21 cellular contexts compared by ENCODE assay signal in the genomic region with DNA sequence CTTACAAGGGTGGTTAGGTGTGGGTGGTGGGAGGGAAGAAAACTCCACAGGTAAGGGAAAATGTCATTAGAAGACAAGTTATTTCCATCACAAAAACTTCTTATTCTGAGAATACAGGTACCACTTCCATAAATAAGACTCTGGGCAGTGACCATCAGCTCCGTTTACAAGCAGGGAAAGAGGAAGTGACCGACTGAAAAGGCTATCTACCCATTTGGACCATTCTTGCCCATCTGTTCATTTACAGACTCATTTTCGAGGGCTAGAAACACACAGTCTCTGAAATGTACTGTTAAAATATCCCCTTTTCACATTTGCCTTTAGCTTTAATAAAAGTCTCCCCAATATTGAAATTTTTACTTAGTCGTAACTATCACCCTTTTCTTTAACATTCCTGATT.
"Had no signal": no experiment of that assay in that cellular context is flagged by ENCODE, and none has a peak within 500 bp of the region (broad histone marks: within the 10 kb centered on the region; RNA-seq: fewer than 3 reads in every experiment).

No MANE protein-coding gene starts in this region.

- H3K27me3 Mint-ChIP-seq: naive B cell, progenitor cell of endocrine pancreas, type B pancreatic cell had no signal

- ATAC-seq: heart right ventricle, right lobe of liver had no signal

- DNase-seq: activated naive CD4-positive, alpha-beta T cell; activated T-cell treated with anti-CD3 and anti-CD28 coated beads, Interleukin-2, amount 50 U/mL, for 1 hour; amygdala; dermis blood vessel endothelial cell; effector CD4-positive, alpha-beta T cell; esophagus squamous epithelium; foreskin melanocyte; heart right ventricle; naive B cell; ovary; right lobe of liver; stimulated activated CD4-positive, alpha-beta T cell treated with anti-CD3 and anti-CD28 coated beads, Interleukin-12 subunit alpha, Interleukin-12 subunit beta, amount 100 ng/mL, for 4 hours; stimulated activated CD4-positive, alpha-beta T cell treated with anti-CD3 and anti-CD28 coated beads, Interleukin-4, amount 100 ng/mL, for 1 hour; stimulated activated naive CD8-positive, alpha-beta T cell treated with anti-CD3 and anti-CD28 coated beads, Interleukin-15, Interleukin-2, amounts not matched to agents 100 U/mL and 50 U/mL, for 24 hours; T-helper 2 cell; uterus; WERI-Rb-1 had no signal

- H3K27ac Mint-ChIP-seq: mesothelial cell of epicardium, progenitor cell of endocrine pancreas, type B pancreatic cell had no signal

- H3K4me1 ChIP-seq: esophagus squamous epithelium, heart right ventricle, uterus had no signal

- H3K9me3 ChIP-seq: esophagus squamous epithelium, heart right ventricle, ovary, right lobe of liver, uterus had no signal

- H3K27ac ChIP-seq: esophagus squamous epithelium, heart right ventricle, ovary, right lobe of liver, skin epidermis, uterus, WERI-Rb-1 had no signal

- H3K4me3 ChIP-seq: esophagus squamous epithelium, heart right ventricle, ovary, right lobe of liver, skin epidermis, uterus had no signal

- H3K36me3 ChIP-seq: ovary, right lobe of liver, uterus, WERI-Rb-1 had no signal

- H3K4me3 Mint-ChIP-seq: mesothelial cell of epicardium, type B pancreatic cell had no signal

- H3K27me3 ChIP-seq: esophagus squamous epithelium, heart right ventricle, ovary, right lobe of liver, uterus had no signal

- H3K4me1 Mint-ChIP-seq: mesothelial cell of epicardium had no signal
